Comparison of ENCODE assay signal across 13 cellular contexts in genomic region chr15:70272565-70273355, GRCh38.
"Had no signal": no experiment of that assay in that cellular context is flagged by ENCODE, and none has a peak within 500 bp of the region (broad histone marks: within the 10 kb centered on the region; RNA-seq: fewer than 3 reads in every experiment).

No MANE protein-coding gene starts in this region.

- H3K4me3 Mint-ChIP-seq: activated CD4-positive, alpha-beta memory T cell treated with anti-CD3 and anti-CD28 coated beads, Interleukin-2, amount 10 ng/mL, durations not matched to agents 7 days and 5 days; activated naive CD8-positive, alpha-beta T cell treated with anti-CD3 and anti-CD28 coated beads, Interleukin-2, amount 10 ng/mL, durations not matched to agents 7 days and 5 days; stimulated activated effector memory CD8-positive, alpha-beta T cell treated with anti-CD3 and anti-CD28 coated beads, Interleukin-12 subunit alpha, Interleukin-12 subunit beta, amount 100 ng/mL, for 72 hours had no signal

- H3K27ac Mint-ChIP-seq: activated CD4-positive, alpha-beta memory T cell treated with anti-CD3 and anti-CD28 coated beads, Interleukin-2, amount 10 ng/mL, durations not matched to agents 7 days and 5 days; activated naive CD8-positive, alpha-beta T cell treated with anti-CD3 and anti-CD28 coated beads, Interleukin-2, amount 10 ng/mL, durations not matched to agents 7 days and 5 days; stimulated activated effector memory CD8-positive, alpha-beta T cell treated with anti-CD3 and anti-CD28 coated beads, Interleukin-12 subunit alpha, Interleukin-12 subunit beta, amount 100 ng/mL, for 72 hours had no signal

- ATAC-seq: foreskin keratinocyte; stimulated activated effector memory CD8-positive, alpha-beta T cell treated with anti-CD3 and anti-CD28 coated beads, Interleukin-12 subunit alpha, Interleukin-12 subunit beta, amount 100 ng/mL, for 72 hours had no signal

- DNase-seq: activated CD4-positive, alpha-beta memory T cell treated with anti-CD3 and anti-CD28 coated beads, Interleukin-2, amount 10 ng/mL, durations not matched to agents 7 days and 5 days; activated CD4-positive, alpha-beta T cell treated with anti-CD3 and anti-CD28 coated beads for 1 hour; activated gamma-delta T cell treated with Interleukin-2 at 50 U/mL for 16 hours; activated naive CD8-positive, alpha-beta T cell treated with anti-CD3 and anti-CD28 coated beads, Interleukin-2, amount 10 ng/mL, durations not matched to agents 7 days and 5 days; activated T-cell treated with anti-CD3 and anti-CD28 coated beads, Interleukin-2, amount 50 U/mL, for 48 hours; foreskin keratinocyte; head of caudate nucleus; mammary epithelial cell; retina; T-helper 9 cell had no signal

- H3K36me3 Mint-ChIP-seq: activated naive CD8-positive, alpha-beta T cell treated with anti-CD3 and anti-CD28 coated beads, Interleukin-2, amount 10 ng/mL, durations not matched to agents 7 days and 5 days; stimulated activated effector memory CD8-positive, alpha-beta T cell treated with anti-CD3 and anti-CD28 coated beads, Interleukin-12 subunit alpha, Interleukin-12 subunit beta, amount 100 ng/mL, for 72 hours had no signal

- H3K4me3 ChIP-seq: ascending aorta, tibial nerve had no signal

- H3K9me3 Mint-ChIP-seq: activated CD4-positive, alpha-beta memory T cell treated with anti-CD3 and anti-CD28 coated beads, Interleukin-2, amount 10 ng/mL, durations not matched to agents 7 days and 5 days; activated naive CD8-positive, alpha-beta T cell treated with anti-CD3 and anti-CD28 coated beads, Interleukin-2, amount 10 ng/mL, durations not matched to agents 7 days and 5 days; stimulated activated effector memory CD8-positive, alpha-beta T cell treated with anti-CD3 and anti-CD28 coated beads, Interleukin-12 subunit alpha, Interleukin-12 subunit beta, amount 100 ng/mL, for 72 hours had no signal

- H3K4me1 Mint-ChIP-seq: activated CD4-positive, alpha-beta memory T cell treated with anti-CD3 and anti-CD28 coated beads, Interleukin-2, amount 10 ng/mL, durations not matched to agents 7 days and 5 days had no signal

- H3K36me3 ChIP-seq: ascending aorta, tibial nerve had no signal

- H3K9me3 ChIP-seq: ascending aorta, tibial nerve had no signal

- H3K27ac ChIP-seq: ascending aorta, foreskin keratinocyte had no signal

- H3K27me3 ChIP-seq: ascending aorta, tibial nerve had no signal
